In genomic region chr3:142481196-142481595, GRCh38 we compare ENCODE assay signal across 29 cellular contexts.
"Had no signal": no experiment of that assay in that cellular context is flagged by ENCODE, and none has a peak within 500 bp of the region (broad histone marks: within the 10 kb centered on the region; RNA-seq: fewer than 3 reads in every experiment).

No MANE protein-coding gene starts in this region.

- H3K4me2 ChIP-seq: smooth muscle cell had no signal

- H3K27me3 ChIP-seq: dorsolateral prefrontal cortex, esophagus muscularis mucosa, foreskin keratinocyte, heart right ventricle, right atrium auricular region, thyroid gland had no signal

- DNase-seq: dorsolateral prefrontal cortex; effector CD4-positive, alpha-beta T cell; foreskin keratinocyte; glutamatergic neuron; heart right ventricle; hippocampal formation; immature natural killer cell; islet precursor cell; kidney glomerular epithelial cell; left colon; left ventricle myocardium superior; lower lobe of right lung; naive thymus-derived CD8-positive, alpha-beta T cell; nephron progenitor cell; nucleus accumbens; stimulated activated CD4-positive, alpha-beta T cell treated with anti-CD3 and anti-CD28 coated beads, Interleukin-12 subunit alpha, Interleukin-12 subunit beta, amount 100 ng/mL, for 4 hours; stimulated activated CD4-positive, alpha-beta T cell treated with anti-CD3 and anti-CD28 coated beads, Interleukin-1b, Interleukin-23, amount 100 ng/mL, for 48 hours; stimulated activated CD4-positive, alpha-beta T cell treated with anti-CD3 and anti-CD28 coated beads, Interleukin-4, amount 100 ng/mL, for 1 hour; stimulated activated CD8-positive, alpha-beta memory T cell treated with anti-CD3 and anti-CD28 coated beads, Interleukin-4, amount 100 ng/mL, for 48 hours; stimulated activated naive CD4-positive, alpha-beta T cell; stimulated activated naive CD8-positive, alpha-beta T cell treated with anti-CD3 and anti-CD28 coated beads, Interleukin-15, amount 100 ng/mL, for 72 hours; thyroid gland had no signal

- H3K4me3 ChIP-seq: dorsolateral prefrontal cortex, esophagus muscularis mucosa, heart right ventricle, lower lobe of right lung, prostate gland, right atrium auricular region, smooth muscle cell, thyroid gland had no signal

- H3K9me3 ChIP-seq: prostate gland, thyroid gland had no signal

- FAIRE-seq: colon, endothelial cell of umbilical vein had no signal

- H3K27ac ChIP-seq: dorsolateral prefrontal cortex, esophagus muscularis mucosa, foreskin keratinocyte, heart right ventricle, lower lobe of right lung, prostate gland, right atrium auricular region, thyroid gland had no signal

- H3K4me1 ChIP-seq: esophagus muscularis mucosa, foreskin keratinocyte, heart right ventricle, lower lobe of right lung, prostate gland, right atrium auricular region, thyroid gland had no signal

- ATAC-seq: foreskin keratinocyte; heart right ventricle; left colon; left ventricle myocardium superior; lower lobe of right lung; naive thymus-derived CD8-positive, alpha-beta T cell; sciatic nerve; stimulated activated naive CD8-positive, alpha-beta T cell treated with anti-CD3 and anti-CD28 coated beads, Interleukin-15, amount 100 ng/mL, for 72 hours had no signal

- H3K36me3 ChIP-seq: prostate gland had no signal
